ENCODE assay signal across 22 cellular contexts in genomic region chr18:77271720-77272481, GRCh38. TPM values are rescaled to one million over a fixed set of nuclear protein-coding genes. Genes with fewer than 3 reads are reported as not detected.
DNase-seq lines count a peak whose midpoint lies in the region; ATAC-seq, FAIRE-seq and TF ChIP-seq lines count a peak whose summit lies in the region.
"Had no signal": no experiment of that assay in that cellular context is flagged by ENCODE, and none has a peak within 500 bp of the region (broad histone marks: within the 10 kb centered on the region; RNA-seq: fewer than 3 reads in every experiment).

No MANE protein-coding gene starts in this region.

- H3K4me3 ChIP-seq in adipocyte (ENCODE audit: low read length) = no peak overlapping the region
- H3K4me3 ChIP-seq in fibroblast of the aortic adventitia (ENCODE audit: low read depth, low read length) = no peak overlapping the region
- no peak overlapping the region for H3K4me3 ChIP-seq in upper lobe of right lung
- H3K4me3 ChIP-seq in pancreas = no peak overlapping the region
- no peak overlapping the region for H3K4me3 ChIP-seq in left lung
- H3K4me3 ChIP-seq: breast epithelium, dorsolateral prefrontal cortex, heart right ventricle, K562, right atrium auricular region, stomach had no signal

- intact Hi-C loops in upper lobe of right lung (cut with DNase I) (no loop called here), pancreas (cut with DNase I) (no loop called here), left lung (cut with DNase I) (no loop called here)

- no peak for FAIRE-seq in pancreas (lab: Jason Lieb, UNC)
- FAIRE-seq: K562, TTC549 had no signal

- H3K4me1 ChIP-seq in adipocyte (ENCODE audit: control insufficient read depth, insufficient read depth, low read length) = no peaks in the 10 kb centered on the region
- H3K4me1 ChIP-seq in upper lobe of right lung = no peaks in the 10 kb centered on the region
- no peaks in the 10 kb centered on the region for H3K4me1 ChIP-seq in pancreas
- H3K4me1 ChIP-seq in left lung = no peaks in the 10 kb centered on the region
- H3K4me1 ChIP-seq: breast epithelium, heart right ventricle, right atrium auricular region, stomach had no signal

- DNase-seq in A172 (ENCODE audit: low spot score) (peak; percentile 48), H4 (ENCODE audit: low spot score) (peak; percentile 60), adipocyte (ENCODE audit: low read depth) (peak; percentile 17), fibroblast of the aortic adventitia (ENCODE audit: low read depth) (peak; percentile 24), upper lobe of right lung (no peak), pancreas (no peak), left lung (no peak), NCI-H1930 (lab: John Stamatoyannopoulos, UW) (no peak)
- DNase-seq: activated CD4-positive, alpha-beta T cell treated with anti-CD3 and anti-CD28 coated beads, Interleukin-2, amount 50 U/mL, for 1 hour; activated naive CD4-positive, alpha-beta T cell treated with Interleukin-2 at 50 U/mL for 16 hours; CD8-positive, alpha-beta T cell; DND-41; dorsolateral prefrontal cortex; heart right ventricle; kidney glomerular epithelial cell; stimulated activated CD4-positive, alpha-beta T cell treated with anti-CD3 and anti-CD28 coated beads, Interleukin-1b, Interleukin-23, amount 100 ng/mL, for 48 hours; stomach had no signal

- TF ChIP-seq CTCF in fibroblast of the aortic adventitia (IDR thresholded peaks at IDR 0.05; ENCODE audit: insufficient read depth, low read length) (no peak), upper lobe of right lung (IDR thresholded peaks at IDR 0.05) (no peak), pancreas (IDR thresholded peaks at IDR 0.05) (no peak), left lung (IDR thresholded peaks at IDR 0.05) (no peak)

- no peaks in the 10 kb centered on the region for H3K36me3 ChIP-seq in adipocyte (ENCODE audit: control insufficient read depth, insufficient read depth, low read length, severe bottlenecking)
- H3K36me3 ChIP-seq in upper lobe of right lung = no peaks in the 10 kb centered on the region
- H3K36me3 ChIP-seq in pancreas = no peaks in the 10 kb centered on the region
- no peaks in the 10 kb centered on the region for H3K36me3 ChIP-seq in left lung
- H3K36me3 ChIP-seq: breast epithelium, heart right ventricle, right atrium auricular region, stomach had no signal

- H3K27me3 ChIP-seq in adipocyte (replicated peaks; ENCODE audit: control insufficient read depth, insufficient read depth, low read length) (peaks cover 6% of the 10 kb centered on the region), upper lobe of right lung (peaks cover 7% of the 10 kb centered on the region), pancreas (no peaks in the 10 kb centered on the region), left lung (peaks cover 0 to 13% of the 10 kb centered on the region in 2 donors)
- H3K27me3 ChIP-seq: breast epithelium, right atrium auricular region had no signal

- H3K27ac ChIP-seq in upper lobe of right lung (no peak overlapping the region), pancreas (no peak overlapping the region), left lung (no peak overlapping the region)
- H3K27ac ChIP-seq: breast epithelium, dorsolateral prefrontal cortex, heart right ventricle, right atrium auricular region, stomach had no signal

- peaks cover 4% of the 10 kb centered on the region for H3K9me3 ChIP-seq in adipocyte (ENCODE audit: control insufficient read depth, low read length)
- no peaks in the 10 kb centered on the region for H3K9me3 ChIP-seq in upper lobe of right lung
- no peaks in the 10 kb centered on the region for H3K9me3 ChIP-seq in pancreas
- H3K9me3 ChIP-seq in left lung = no peaks in the 10 kb centered on the region
- H3K9me3 ChIP-seq: breast epithelium, right atrium auricular region had no signal

- ATAC-seq in upper lobe of right lung (no peak), pancreas (no peak), left lung (no peak)
- ATAC-seq: CD8-positive, alpha-beta T cell; heart right ventricle; K562 had no signal

- H3K9ac ChIP-seq in adipocyte (ENCODE audit: low read length) = no peak overlapping the region

- 58 to 70% methylated on average over 8 of the region's 8 CpGs for WGBS in pancreas, 2 donors

RNA-seq across cellular contexts. Expression of gene GALR1, which starts 22.3 kb away (rescaled TPM):
- total RNA-seq in A172 (2014; rRNA removed; shearing (Covaris generic)) = not detected in 2 replicates
- total RNA-seq in H4 (2014; rRNA removed; shearing (Covaris generic)) = under 0.01 TPM in 1 of 2 replicates, not detected in the other
- total RNA-seq in fibroblast of the aortic adventitia (ENCODE audit: low replicate concordance) (under 0.01 TPM in 1 of 2 replicates, not detected in the other), upper lobe of right lung (0.06 TPM), pancreas (under 1 TPM in 4 of 6 donors, not detected in 2; 0.03 to 0.06 (median 0.04) TPM), left lung (not detected)
- polyA plus RNA-seq in pancreas = under 1 TPM; under 0.01 to 0.16 TPM
- total RNA-seq: A673; CD8-positive, alpha-beta T cell; K562 had no signal
- polyA plus RNA-seq: K562 had no signal

Comparison
In these comparisons a context has a peak if more than half of its experiments do, and no peak if none do; other contexts are left out.
1. DNase-seq: peak in A172 (single experiment), H4 (single experiment), adipocyte (single experiment) and fibroblast of the aortic adventitia (single experiment); none in upper lobe of right lung (single experiment), pancreas (0 of 6), left lung (0 of 2) and NCI-H1930 (0 of 2).